1 cellular context compared by ENCODE assay signal in genomic region chr2:73624625-73625024, GRCh38.
A peak's percentile ranks its signal among the peaks of the same experiment; 100 is the strongest.
TF ChIP-seq lines count a peak whose summit lies in the region.

No MANE protein-coding gene starts in this region.

TF ChIP-seq in HepG2, 621 proteins besides CTCF, POLR2A, EP300 and RAD21:
- TF ChIP-seq STAG1 (CRISPR knock-in tag; IDR thresholded peaks at IDR 0.05): peak; percentile 30; the same call in 1 of the 2 replicates
